3 cellular contexts compared by ENCODE assay signal in genomic region chr11:119330237-119330636, GRCh38.
TF ChIP-seq lines count a peak whose summit lies in the region.

No MANE protein-coding gene starts in this region.

TF ChIP-seq in GM23338, 12 proteins besides CTCF, POLR2A, EP300 and RAD21 (continues in another document):
- TF ChIP-seq, protein P1, sequence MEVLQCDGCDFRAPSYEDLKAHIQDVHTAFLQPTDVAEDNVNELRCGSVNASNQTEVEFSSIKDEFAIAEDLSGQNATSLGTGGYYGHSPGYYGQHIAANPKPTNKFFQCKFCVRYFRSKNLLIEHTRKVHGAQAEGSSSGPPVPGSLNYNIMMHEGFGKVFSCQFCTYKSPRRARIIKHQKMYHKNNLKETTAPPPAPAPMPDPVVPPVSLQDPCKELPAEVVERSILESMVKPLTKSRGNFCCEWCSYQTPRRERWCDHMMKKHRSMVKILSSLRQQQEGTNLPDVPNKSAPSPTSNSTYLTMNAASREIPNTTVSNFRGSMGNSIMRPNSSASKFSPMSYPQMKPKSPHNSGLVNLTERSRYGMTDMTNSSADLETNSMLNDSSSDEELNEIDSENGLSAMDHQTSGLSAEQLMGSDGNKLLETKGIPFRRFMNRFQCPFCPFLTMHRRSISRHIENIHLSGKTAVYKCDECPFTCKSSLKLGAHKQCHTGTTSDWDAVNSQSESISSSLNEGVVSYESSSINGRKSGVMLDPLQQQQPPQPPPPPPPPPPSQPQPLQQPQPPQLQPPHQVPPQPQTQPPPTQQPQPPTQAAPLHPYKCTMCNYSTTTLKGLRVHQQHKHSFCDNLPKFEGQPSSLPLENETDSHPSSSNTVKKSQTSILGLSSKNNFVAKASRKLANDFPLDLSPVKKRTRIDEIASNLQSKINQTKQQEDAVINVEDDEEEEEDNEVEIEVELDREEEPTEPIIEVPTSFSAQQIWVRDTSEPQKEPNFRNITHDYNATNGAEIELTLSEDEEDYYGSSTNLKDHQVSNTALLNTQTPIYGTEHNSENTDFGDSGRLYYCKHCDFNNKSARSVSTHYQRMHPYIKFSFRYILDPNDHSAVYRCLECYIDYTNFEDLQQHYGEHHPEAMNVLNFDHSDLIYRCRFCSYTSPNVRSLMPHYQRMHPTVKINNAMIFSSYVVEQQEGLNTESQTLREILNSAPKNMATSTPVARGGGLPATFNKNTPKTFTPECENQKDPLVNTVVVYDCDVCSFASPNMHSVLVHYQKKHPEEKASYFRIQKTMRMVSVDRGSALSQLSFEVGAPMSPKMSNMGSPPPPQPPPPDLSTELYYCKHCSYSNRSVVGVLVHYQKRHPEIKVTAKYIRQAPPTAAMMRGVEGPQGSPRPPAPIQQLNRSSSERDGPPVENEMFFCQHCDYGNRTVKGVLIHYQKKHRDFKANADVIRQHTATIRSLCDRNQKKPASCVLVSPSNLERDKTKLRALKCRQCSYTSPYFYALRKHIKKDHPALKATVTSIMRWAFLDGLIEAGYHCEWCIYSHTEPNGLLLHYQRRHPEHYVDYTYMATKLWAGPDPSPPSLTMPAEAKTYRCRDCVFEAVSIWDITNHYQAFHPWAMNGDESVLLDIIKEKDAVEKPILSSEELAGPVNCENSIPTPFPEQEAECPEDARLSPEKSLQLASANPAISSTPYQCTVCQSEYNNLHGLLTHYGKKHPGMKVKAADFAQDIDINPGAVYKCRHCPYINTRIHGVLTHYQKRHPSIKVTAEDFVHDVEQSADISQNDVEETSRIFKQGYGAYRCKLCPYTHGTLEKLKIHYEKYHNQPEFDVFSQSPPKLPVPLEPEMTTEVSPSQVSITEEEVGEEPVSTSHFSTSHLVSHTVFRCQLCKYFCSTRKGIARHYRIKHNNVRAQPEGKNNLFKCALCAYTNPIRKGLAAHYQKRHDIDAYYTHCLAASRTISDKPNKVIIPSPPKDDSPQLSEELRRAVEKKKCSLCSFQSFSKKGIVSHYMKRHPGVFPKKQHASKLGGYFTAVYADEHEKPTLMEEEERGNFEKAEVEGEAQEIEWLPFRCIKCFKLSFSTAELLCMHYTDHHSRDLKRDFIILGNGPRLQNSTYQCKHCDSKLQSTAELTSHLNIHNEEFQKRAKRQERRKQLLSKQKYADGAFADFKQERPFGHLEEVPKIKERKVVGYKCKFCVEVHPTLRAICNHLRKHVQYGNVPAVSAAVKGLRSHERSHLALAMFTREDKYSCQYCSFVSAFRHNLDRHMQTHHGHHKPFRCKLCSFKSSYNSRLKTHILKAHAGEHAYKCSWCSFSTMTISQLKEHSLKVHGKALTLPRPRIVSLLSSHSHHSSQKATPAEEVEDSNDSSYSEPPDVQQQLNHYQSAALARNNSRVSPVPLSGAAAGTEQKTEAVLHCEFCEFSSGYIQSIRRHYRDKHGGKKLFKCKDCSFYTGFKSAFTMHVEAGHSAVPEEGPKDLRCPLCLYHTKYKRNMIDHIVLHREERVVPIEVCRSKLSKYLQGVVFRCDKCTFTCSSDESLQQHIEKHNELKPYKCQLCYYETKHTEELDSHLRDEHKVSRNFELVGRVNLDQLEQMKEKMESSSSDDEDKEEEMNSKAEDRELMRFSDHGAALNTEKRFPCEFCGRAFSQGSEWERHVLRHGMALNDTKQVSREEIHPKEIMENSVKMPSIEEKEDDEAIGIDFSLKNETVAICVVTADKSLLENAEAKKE (CRISPR knock-in tag; IDR thresholded peaks at IDR 0.05), result no peak
- TF ChIP-seq ZNF331 (CRISPR knock-in tag; IDR thresholded peaks at IDR 0.05; ENCODE audit: low read depth) (no peak), NANOG (IDR thresholded peaks at IDR 0.05; ENCODE audit: borderline replicate concordance) (no peak), ZNF114 (CRISPR knock-in tag; IDR thresholded peaks at IDR 0.05) (no peak), POLR2AphosphoS5 (IDR thresholded peaks at IDR 0.05; ENCODE audit: low read depth) (no peak), EZH2phosphoT487 (IDR thresholded peaks at IDR 0.05; ENCODE audit: unreplicated experiment) (no peak), CREB1 (CRISPR knock-in tag; IDR thresholded peaks at IDR 0.05; ENCODE audit: low read depth) (no peak), STAT1 (IDR thresholded peaks at IDR 0.05; ENCODE audit: unreplicated experiment) (no peak)

TF ChIP-seq in K562, 482 proteins besides CTCF, POLR2A, EP300 and RAD21 (continues in another document):
- TF ChIP-seq HNRNPK (IDR thresholded peaks at IDR 0.05; ENCODE audit: low read depth, low read length, poor library complexity, severe bottlenecking), result no peak
- 0 out of 2 replicates have a peak, but pooled peaks have one; percentile 40 for TF ChIP-seq ZBTB26 (CRISPR knock-in tag; IDR thresholded peaks at IDR 0.05)
- TF ChIP-seq KLF10 (CRISPR knock-in tag; IDR thresholded peaks at IDR 0.05), result no peak
- TF ChIP-seq CBX5 (IDR thresholded peaks at IDR 0.05; ENCODE audit: borderline replicate concordance, low read depth), result no peak
- no peak for TF ChIP-seq ZNF41 (CRISPR knock-in tag; conservative IDR thresholded peaks at IDR 0.05)
- TF ChIP-seq CHCHD3 (CRISPR knock-in tag; IDR thresholded peaks at IDR 0.05), result no peak
- no peak for TF ChIP-seq CEBPG (CRISPR knock-in tag; IDR thresholded peaks at IDR 0.05)
- TF ChIP-seq CEBPG (tag; conservative IDR thresholded peaks at IDR 0.05 in 1 of 2, IDR thresholded peaks at IDR 0.05 in 1 of 2), result no peak
- no peak for TF ChIP-seq RBM25 (IDR thresholded peaks at IDR 0.05; ENCODE audit: low read depth, low read length, severe bottlenecking)
- peak; percentile 28; the same call in 1 of the 2 replicates for TF ChIP-seq ELF4 (CRISPR knock-in tag; IDR thresholded peaks at IDR 0.05)
- TF ChIP-seq, protein P2, sequence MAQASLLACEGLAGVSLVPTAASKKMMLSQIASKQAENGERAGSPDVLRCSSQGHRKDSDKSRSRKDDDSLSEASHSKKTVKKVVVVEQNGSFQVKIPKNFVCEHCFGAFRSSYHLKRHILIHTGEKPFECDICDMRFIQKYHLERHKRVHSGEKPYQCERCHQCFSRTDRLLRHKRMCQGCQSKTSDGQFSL (CRISPR knock-in tag; IDR thresholded peaks at IDR 0.05), result no peak
- TF ChIP-seq, protein P2 (tag; IDR thresholded peaks at IDR 0.05), result no peak
- TF ChIP-seq, protein P3, sequence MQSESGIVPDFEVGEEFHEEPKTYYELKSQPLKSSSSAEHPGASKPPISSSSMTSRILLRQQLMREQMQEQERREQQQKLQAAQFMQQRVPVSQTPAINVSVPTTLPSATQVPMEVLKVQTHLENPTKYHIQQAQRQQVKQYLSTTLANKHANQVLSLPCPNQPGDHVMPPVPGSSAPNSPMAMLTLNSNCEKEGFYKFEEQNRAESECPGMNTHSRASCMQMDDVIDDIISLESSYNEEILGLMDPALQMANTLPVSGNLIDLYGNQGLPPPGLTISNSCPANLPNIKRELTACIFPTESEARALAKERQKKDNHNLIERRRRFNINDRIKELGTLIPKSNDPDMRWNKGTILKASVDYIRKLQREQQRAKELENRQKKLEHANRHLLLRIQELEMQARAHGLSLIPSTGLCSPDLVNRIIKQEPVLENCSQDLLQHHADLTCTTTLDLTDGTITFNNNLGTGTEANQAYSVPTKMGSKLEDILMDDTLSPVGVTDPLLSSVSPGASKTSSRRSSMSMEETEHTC (IDR thresholded peaks at IDR 0.05), result no peak
- no peak for TF ChIP-seq ZNF165 (CRISPR knock-in tag; IDR thresholded peaks at IDR 0.05; ENCODE audit: borderline replicate concordance)
- 0 out of 2 replicates have a peak, but pooled peaks have one; percentile 7 for TF ChIP-seq HBP1 (CRISPR knock-in tag; IDR thresholded peaks at IDR 0.05)
- no peak for TF ChIP-seq ZBTB8A (IDR thresholded peaks at IDR 0.05; ENCODE audit: partially characterized antibody)
- no peak for TF ChIP-seq TAF9B (IDR thresholded peaks at IDR 0.05; ENCODE audit: partially characterized antibody)

TF ChIP-seq in HEK293T, 16 proteins besides CTCF, POLR2A, EP300 and RAD21:
- no peak for TF ChIP-seq SUZ12 (IDR thresholded peaks at IDR 0.05)
- TF ChIP-seq L3MBTL2 (conservative IDR thresholded peaks at IDR 0.05), result no peak
- TF ChIP-seq FOXK2 (IDR thresholded peaks at IDR 0.05), result no peak
- TF ChIP-seq, protein P4, sequence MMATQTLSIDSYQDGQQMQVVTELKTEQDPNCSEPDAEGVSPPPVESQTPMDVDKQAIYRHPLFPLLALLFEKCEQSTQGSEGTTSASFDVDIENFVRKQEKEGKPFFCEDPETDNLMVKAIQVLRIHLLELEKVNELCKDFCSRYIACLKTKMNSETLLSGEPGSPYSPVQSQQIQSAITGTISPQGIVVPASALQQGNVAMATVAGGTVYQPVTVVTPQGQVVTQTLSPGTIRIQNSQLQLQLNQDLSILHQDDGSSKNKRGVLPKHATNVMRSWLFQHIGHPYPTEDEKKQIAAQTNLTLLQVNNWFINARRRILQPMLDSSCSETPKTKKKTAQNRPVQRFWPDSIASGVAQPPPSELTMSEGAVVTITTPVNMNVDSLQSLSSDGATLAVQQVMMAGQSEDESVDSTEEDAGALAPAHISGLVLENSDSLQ (IDR thresholded peaks at IDR 0.05), result no peak
- no peak for TF ChIP-seq ARNT (IDR thresholded peaks at IDR 0.05)
- TF ChIP-seq ELF4 (IDR thresholded peaks at IDR 0.05), result no peak
- no peak for TF ChIP-seq SP1 (IDR thresholded peaks at IDR 0.05)
- no peak for TF ChIP-seq FOXA1 (IDR thresholded peaks at IDR 0.05)
- TF ChIP-seq LEF1 (IDR thresholded peaks at IDR 0.05; ENCODE audit: borderline replicate concordance), result no peak
- no peak for TF ChIP-seq HDGF (IDR thresholded peaks at IDR 0.05; ENCODE audit: borderline replicate concordance)
- TF ChIP-seq FOXM1 (IDR thresholded peaks at IDR 0.05; ENCODE audit: borderline replicate concordance), result no peak
- TF ChIP-seq ZNF384 (IDR thresholded peaks at IDR 0.05), result no peak
- TF ChIP-seq BHLHE40 (IDR thresholded peaks at IDR 0.05; ENCODE audit: borderline replicate concordance), result no peak
- no peak for TF ChIP-seq NFRKB (IDR thresholded peaks at IDR 0.05)
- no peak for TF ChIP-seq CTBP1 (IDR thresholded peaks at IDR 0.05; ENCODE audit: borderline replicate concordance)
- no peak for TF ChIP-seq TARDBP (IDR thresholded peaks at IDR 0.05)
